ENCODE assay signal across 18 cellular contexts in the genomic region with DNA sequence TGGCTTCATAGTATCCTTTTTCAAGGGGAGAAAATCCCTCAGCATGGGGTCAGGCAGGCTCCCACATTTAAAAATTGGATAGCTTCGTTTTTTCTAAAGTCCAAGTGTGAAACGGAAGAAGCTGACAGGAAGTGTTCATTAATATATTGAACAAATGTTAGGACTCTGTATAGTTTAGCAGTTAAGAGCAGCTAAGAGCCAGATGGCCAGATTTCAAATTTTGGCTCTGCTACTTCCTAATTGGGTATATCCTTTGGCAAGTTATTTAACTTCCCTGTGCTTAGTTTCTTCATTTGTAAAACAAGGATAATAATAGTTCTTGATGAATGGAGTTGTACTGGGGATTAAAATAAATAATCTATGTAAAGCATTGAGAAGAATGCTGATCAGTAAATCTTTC.
"Had no signal": no experiment of that assay in that cellular context is flagged by ENCODE, and none has a peak within 500 bp of the region (broad histone marks: within the 10 kb centered on the region; RNA-seq: fewer than 3 reads in every experiment).

No MANE protein-coding gene starts in this region.

- DNase-seq: effector memory CD8-positive, alpha-beta T cell; foreskin keratinocyte; kidney; left colon; mammary epithelial cell; mucosa of descending colon; naive thymus-derived CD8-positive, alpha-beta T cell; ovary; right cardiac atrium; small intestine; stimulated activated CD4-positive, alpha-beta T cell treated with anti-CD3 and anti-CD28 coated beads, Interleukin-12 subunit alpha, Interleukin-12 subunit beta, amount 100 ng/mL, for 4 hours; stimulated activated naive CD4-positive, alpha-beta T cell; stomach; substantia nigra; transverse colon had no signal

- H3K27ac Mint-ChIP-seq: effector memory CD8-positive, alpha-beta T cell; naive thymus-derived CD8-positive, alpha-beta T cell; progenitor cell of endocrine pancreas had no signal

- H3K4me3 ChIP-seq: mucosa of descending colon, ovary, stomach, thoracic aorta, transverse colon had no signal

- H3K9me3 ChIP-seq: mucosa of descending colon, ovary, stomach, thoracic aorta, transverse colon had no signal

- ATAC-seq: effector memory CD8-positive, alpha-beta T cell; foreskin keratinocyte; left colon; mucosa of descending colon; naive thymus-derived CD8-positive, alpha-beta T cell; right cardiac atrium had no signal

- H3K27me3 Mint-ChIP-seq: effector memory CD8-positive, alpha-beta T cell; naive thymus-derived CD8-positive, alpha-beta T cell had no signal

- H3K27ac ChIP-seq: foreskin keratinocyte, ovary, stomach, thoracic aorta, transverse colon had no signal

- H3K4me1 ChIP-seq: foreskin keratinocyte had no signal

- H3K36me3 ChIP-seq: ovary, stomach, thoracic aorta, transverse colon had no signal

- H3K36me3 Mint-ChIP-seq: naive thymus-derived CD8-positive, alpha-beta T cell had no signal

- H3K4me3 Mint-ChIP-seq: effector memory CD8-positive, alpha-beta T cell; naive thymus-derived CD8-positive, alpha-beta T cell; neural crest cell had no signal

- H3K27me3 ChIP-seq: foreskin keratinocyte, ovary, stomach, transverse colon had no signal

- H3K4me1 Mint-ChIP-seq: naive thymus-derived CD8-positive, alpha-beta T cell had no signal

- H3K9me3 Mint-ChIP-seq: neural crest cell had no signal
